In genomic region chr17:65627892-65628622, GRCh38 we compare ENCODE assay signal across 8 cellular contexts.
DNase-seq lines count a peak whose midpoint lies in the region; ATAC-seq and TF ChIP-seq lines count a peak whose summit lies in the region.

No MANE protein-coding gene starts in this region.

- peaks cover 16 to 35% of the 10 kb centered on the region in 2 donors for H3K27me3 Mint-ChIP-seq in effector memory CD8-positive, alpha-beta T cell

- H2BK5ac ChIP-seq in mesenchymal stem cell (ENCODE audit: low read depth, low read length, poor library complexity, severe bottlenecking) = no peak overlapping the region

- no peak overlapping the region for H3K27ac Mint-ChIP-seq in effector memory CD8-positive, alpha-beta T cell

- peak overlapping the region; percentile 79 for H3K4me2 ChIP-seq in mesenchymal stem cell (ENCODE audit: low read length, poor library complexity, severe bottlenecking)

- H3K79me1 ChIP-seq in mesenchymal stem cell (replicated peaks; ENCODE audit: low read length, poor library complexity, severe bottlenecking) = no peaks in the 10 kb centered on the region

- no peak overlapping the region for H3K4me3 ChIP-seq in AG10803 (ENCODE audit: low read length)
- H3K4me3 ChIP-seq in mesenchymal stem cell (ENCODE audit: insufficient read depth in 1 of 2, low read depth in 1 of 2, low read length in 2 of 2) = no peak overlapping the region

- H3K4me1 ChIP-seq in mesenchymal stem cell (ENCODE audit: control insufficient read depth, insufficient read depth, low read depth, low read length) = peaks cover 13% of the 10 kb centered on the region

- no peak overlapping the region for H4K91ac ChIP-seq in mesenchymal stem cell (ENCODE audit: low read length)

- H3K36me3 Mint-ChIP-seq in effector memory CD8-positive, alpha-beta T cell (ENCODE audit: insufficient read depth) = no peaks in the 10 kb centered on the region

- H2AK5ac ChIP-seq in mesenchymal stem cell (ENCODE audit: low read length, severe bottlenecking) = no peak overlapping the region

- no peak overlapping the region for H3K9ac ChIP-seq in mesenchymal stem cell (ENCODE audit: low read length)

- TF ChIP-seq CTCF in AG10803 (conservative IDR thresholded peaks at IDR 0.05; ENCODE audit: low read length) = no peak

- ATAC-seq in GM21447 (IDR thresholded peaks at IDR 0.05; ENCODE audit: unreplicated experiment) = no peak
- ATAC-seq in effector memory CD8-positive, alpha-beta T cell (replicated peaks) = no peak

- H3K23ac ChIP-seq in mesenchymal stem cell (ENCODE audit: low read length in 2 of 2) = no peak overlapping the region

- 38% methylated on average over 14 of the region's 16 CpGs for WGBS in mesenchymal stem cell

- peak overlapping the region; percentile 31 for H3K27ac ChIP-seq in mesenchymal stem cell (ENCODE audit: low read length, poor library complexity, severe bottlenecking)

- H3K14ac ChIP-seq in mesenchymal stem cell (ENCODE audit: low read length in 2 of 2) = no peak overlapping the region

- H3K9me3 Mint-ChIP-seq in effector memory CD8-positive, alpha-beta T cell = no peaks in the 10 kb centered on the region

- DNase-seq in AG10803 (ENCODE audit: low read depth) = peak; percentile 46
- peak; percentile 47 for DNase-seq in NCI-H1436 (lab: John Stamatoyannopoulos, UW)
- DNase-seq in astrocyte of the hippocampus (ENCODE audit: low read depth, low spot score) = peak; percentile 71
- DNase-seq in mesenchymal stem cell = peak; percentile 87
- DNase-seq in effector memory CD8-positive, alpha-beta T cell = no peak
- DNase-seq in ecto neural progenitor cell (ENCODE audit: low spot score) = no peak
- no peak for DNase-seq in T-helper 2 cell

- H2AFZ ChIP-seq in mesenchymal stem cell (ENCODE audit: low read depth, low read length) = no peak overlapping the region

- H3K4ac ChIP-seq in mesenchymal stem cell (ENCODE audit: low read depth in 1 of 2, low read length in 2 of 2) = no peak overlapping the region

- no peak overlapping the region for H3K4me3 Mint-ChIP-seq in effector memory CD8-positive, alpha-beta T cell

- peaks cover 0 to 3% of the 10 kb centered on the region in 2 experiments for H3K36me3 ChIP-seq in mesenchymal stem cell (ENCODE audit: control insufficient read depth in 1 of 2, insufficient read depth in 2 of 2, low read depth in 1 of 2, low read length in 2 of 2)

- H3K18ac ChIP-seq in mesenchymal stem cell (ENCODE audit: low read depth in 1 of 2, low read length in 2 of 2) = no peak overlapping the region

- no peaks in the 10 kb centered on the region for H3K9me3 ChIP-seq in mesenchymal stem cell (ENCODE audit: control insufficient read depth, low read length)

- H2BK12ac ChIP-seq in mesenchymal stem cell (ENCODE audit: low read length in 2 of 2) = no peak overlapping the region

- no peak overlapping the region for H2BK120ac ChIP-seq in mesenchymal stem cell (ENCODE audit: low read depth, low read length)

- no peaks in the 10 kb centered on the region for H3K4me1 Mint-ChIP-seq in effector memory CD8-positive, alpha-beta T cell (ENCODE audit: low read depth in 2 of 2)

- H2BK15ac ChIP-seq in mesenchymal stem cell (ENCODE audit: low read depth, poor library complexity, severe bottlenecking) = no peak overlapping the region

- no peaks in the 10 kb centered on the region for H3K27me3 ChIP-seq in mesenchymal stem cell (ENCODE audit: control insufficient read depth in 1 of 2, insufficient read depth in 1 of 2, low read length in 2 of 2)

- H4K8ac ChIP-seq in mesenchymal stem cell (ENCODE audit: low read length) = no peak overlapping the region

Comparison
In these comparisons a context has a peak if more than half of its experiments do, and no peak if none do; other contexts are left out.
1. DNase-seq: peak in AG10803 (single experiment), NCI-H1436 (single experiment), astrocyte of the hippocampus (single experiment) and mesenchymal stem cell (single experiment); none in effector memory CD8-positive, alpha-beta T cell (0 of 3), ecto neural progenitor cell (single experiment) and T-helper 2 cell (0 of 5).